ENCODE assay signal across 19 cellular contexts in the genomic region with DNA sequence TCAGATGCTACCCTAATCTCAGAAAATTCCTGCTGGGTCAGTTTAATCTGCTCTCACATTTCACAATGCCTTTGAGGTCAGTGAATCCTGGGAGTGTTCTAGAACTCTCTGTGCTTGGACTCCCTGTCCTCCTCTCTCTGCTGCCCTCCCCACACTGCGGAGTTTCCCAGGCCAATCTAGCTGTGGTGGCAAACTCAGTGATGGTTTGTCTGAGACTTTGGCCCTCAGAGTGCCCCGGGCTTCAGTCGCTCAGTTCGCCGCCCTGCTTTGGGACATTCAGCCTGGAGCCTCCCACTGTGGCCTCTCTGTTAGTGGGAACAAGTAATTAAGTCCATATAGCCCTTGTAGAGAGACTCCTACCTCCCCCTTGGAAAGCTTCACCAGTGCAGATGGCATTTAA. TPM values are rescaled to one million over a fixed set of nuclear protein-coding genes. Genes with fewer than 3 reads are reported as not detected.
DNase-seq lines count a peak whose midpoint lies in the region; ATAC-seq and TF ChIP-seq lines count a peak whose summit lies in the region.
"Had no signal": no experiment of that assay in that cellular context is flagged by ENCODE, and none has a peak within 500 bp of the region (broad histone marks: within the 10 kb centered on the region; RNA-seq: fewer than 3 reads in every experiment).

No MANE protein-coding gene starts in this region.

- H3K4me2 ChIP-seq in BLaER1 = peak overlapping the region; percentile 91

- POLR2A ChIA-PET in RWPE1 (lab: Yijun Ruan, JAX; ENCODE audit: low non-redundant PET) = no interaction called here

- peaks cover 43% of the 10 kb centered on the region for H3K4me1 Mint-ChIP-seq in nephron
- H3K4me1 Mint-ChIP-seq in activated T-helper 17 cell treated with anti-CD3 and anti-CD28 coated beads, Interleukin-2, amount 50 U/mL, for 72 hours = no peaks in the 10 kb centered on the region

- no peak overlapping the region for H3K4me3 Mint-ChIP-seq in nephron
- H3K4me3 Mint-ChIP-seq in activated T-helper 17 cell treated with anti-CD3 and anti-CD28 coated beads, Interleukin-2, amount 50 U/mL, for 72 hours = no peak overlapping the region
- H3K4me3 Mint-ChIP-seq: activated CD8-positive, alpha-beta T cell treated with anti-CD3 and anti-CD28 coated beads, Interleukin-2, amount 10 ng/mL, durations not matched to agents 7 days and 5 days; activated T-helper 1 cell treated with anti-CD3 and anti-CD28 coated beads, Interleukin-12 subunit alpha, Interleukin-12 subunit beta, Interleukin-2, Interleukin-4 antibody, amounts not matched to agents 30 ng/mL and 10 ng/mL and 1 ng/mL, durations not matched to agents 14 hours and 24 hours and 36 hours had no signal

- H3K4me3 ChIP-seq in BLaER1 (peak overlapping the region; percentile 36; the same call in 1 of the 2 replicates), fibroblast of mammary gland (ENCODE audit: control insufficient read depth, low read depth, low read length) (no peak overlapping the region)
- H3K4me3 ChIP-seq: HAP-1, heart left ventricle, prostate gland had no signal

- peak overlapping the region; percentile 68 to 93 (median 76) for H3K27ac Mint-ChIP-seq in nephron
- no peak overlapping the region for H3K27ac Mint-ChIP-seq in activated T-helper 17 cell treated with anti-CD3 and anti-CD28 coated beads, Interleukin-2, amount 50 U/mL, for 72 hours
- H3K27ac Mint-ChIP-seq: activated CD8-positive, alpha-beta T cell treated with anti-CD3 and anti-CD28 coated beads, Interleukin-2, amount 10 ng/mL, durations not matched to agents 7 days and 5 days; activated T-helper 1 cell treated with anti-CD3 and anti-CD28 coated beads, Interleukin-12 subunit alpha, Interleukin-12 subunit beta, Interleukin-2, Interleukin-4 antibody, amounts not matched to agents 30 ng/mL and 10 ng/mL and 1 ng/mL, durations not matched to agents 14 hours and 24 hours and 36 hours had no signal

- TF ChIP-seq CTCF in RWPE1 (conservative IDR thresholded peaks at IDR 0.05; ENCODE audit: low read depth) = no peak
- no peak for TF ChIP-seq CTCF in fibroblast of mammary gland (conservative IDR thresholded peaks at IDR 0.05; ENCODE audit: control insufficient read depth, insufficient read depth, low read depth, low read length)
- no peak for TF ChIP-seq CTCF in nephron (IDR thresholded peaks at IDR 0.05; ENCODE audit: unreplicated experiment in 3 of 3)

- H3K9me3 ChIP-seq in BLaER1 = no peaks in the 10 kb centered on the region
- H3K9me3 ChIP-seq: HAP-1, heart left ventricle, prostate gland had no signal

- no peak for ATAC-seq in activated T-helper 17 cell treated with anti-CD3 and anti-CD28 coated beads, Interleukin-2, amount 50 U/mL, for 72 hours (replicated peaks)
- ATAC-seq: activated CD8-positive, alpha-beta T cell treated with anti-CD3 and anti-CD28 coated beads, Interleukin-2, amount 10 ng/mL, durations not matched to agents 7 days and 5 days had no signal

- H3K36me3 ChIP-seq in BLaER1 = no peaks in the 10 kb centered on the region
- H3K36me3 ChIP-seq: HAP-1, prostate gland had no signal

- H3K4me1 ChIP-seq in BLaER1 = peaks cover 43% of the 10 kb centered on the region
- H3K4me1 ChIP-seq: HAP-1, prostate gland had no signal

- no peak for DNase-seq in RWPE1 (ENCODE audit: low spot score)
- DNase-seq in fibroblast of mammary gland (ENCODE audit: low read depth) = peak; percentile 35
- DNase-seq in KG1 (lab: John Stamatoyannopoulos, UW) = no peak
- DNase-seq in NK-92 (lab: John Stamatoyannopoulos, UW; ENCODE audit: unreplicated experiment) = no peak
- no peak for DNase-seq in T1000 (lab: John Stamatoyannopoulos, UW)
- DNase-seq: activated CD8-positive, alpha-beta T cell treated with anti-CD3 and anti-CD28 coated beads, Interleukin-2, amount 10 ng/mL, durations not matched to agents 7 days and 5 days; amniotic stem cell; heart left ventricle; T-helper 1 cell had no signal

- no peaks in the 10 kb centered on the region for H3K27me3 ChIP-seq in BLaER1

- peak overlapping the region; percentile 67 for H3K27ac ChIP-seq in BLaER1
- peak overlapping the region; percentile 20; the same call in 1 of the 2 replicates for H3K27ac ChIP-seq in RWPE1
- H3K27ac ChIP-seq: heart left ventricle, prostate gland had no signal

- CTCF ChIA-PET in RWPE1 (lab: Yijun Ruan, JAX) = interaction anchor here (1.2 kb wide), 1 partner anchor 332 kb away, joined by 3 read pairs; no protein-coding TSS in a partner anchor

- no peaks in the 10 kb centered on the region for H3K27me3 Mint-ChIP-seq in nephron (ENCODE audit: low read depth)
- peaks cover 12% of the 10 kb centered on the region for H3K27me3 Mint-ChIP-seq in activated T-helper 17 cell treated with anti-CD3 and anti-CD28 coated beads, Interleukin-2, amount 50 U/mL, for 72 hours

- H3K36me3 Mint-ChIP-seq in nephron (ENCODE audit: low read depth) = peaks cover 2% of the 10 kb centered on the region
- H3K36me3 Mint-ChIP-seq in activated T-helper 17 cell treated with anti-CD3 and anti-CD28 coated beads, Interleukin-2, amount 50 U/mL, for 72 hours (ENCODE audit: low read depth) = no peaks in the 10 kb centered on the region

- no peaks in the 10 kb centered on the region; the same call in 1 of the 2 replicates for H4K20me1 ChIP-seq in BLaER1

- H3K9ac ChIP-seq in BLaER1 = peak overlapping the region; percentile 38; the same call in 1 of the 2 replicates

- H3K9me3 Mint-ChIP-seq in nephron = no peaks in the 10 kb centered on the region
- H3K9me3 Mint-ChIP-seq in activated T-helper 17 cell treated with anti-CD3 and anti-CD28 coated beads, Interleukin-2, amount 50 U/mL, for 72 hours = no peaks in the 10 kb centered on the region
- H3K9me3 Mint-ChIP-seq: activated T-helper 1 cell treated with anti-CD3 and anti-CD28 coated beads, Interleukin-12 subunit alpha, Interleukin-12 subunit beta, Interleukin-2, Interleukin-4 antibody, amounts not matched to agents 30 ng/mL and 10 ng/mL and 1 ng/mL, durations not matched to agents 14 hours and 24 hours and 36 hours had no signal

RNA-seq across cellular contexts. Expression of gene C1orf226, which starts 7.1 kb away (rescaled TPM):
- not detected for total RNA-seq in activated T-helper 17 cell treated with anti-CD3 and anti-CD28 coated beads, Interleukin-2, amount 50 U/mL, for 72 hours
- total RNA-seq: activated CD8-positive, alpha-beta T cell treated with anti-CD3 and anti-CD28 coated beads, Interleukin-2, amount 10 ng/mL, durations not matched to agents 7 days and 5 days; activated T-helper 1 cell treated with anti-CD3 and anti-CD28 coated beads, Interleukin-12 subunit alpha, Interleukin-12 subunit beta, Interleukin-2, Interleukin-4 antibody, amounts not matched to agents 30 ng/mL and 10 ng/mL and 1 ng/mL, durations not matched to agents 14 hours and 24 hours and 36 hours had no signal

RNA-seq across cellular contexts. Expression of gene SPATA46, which starts 12.0 kb away (rescaled TPM):
- total RNA-seq in activated T-helper 17 cell treated with anti-CD3 and anti-CD28 coated beads, Interleukin-2, amount 50 U/mL, for 72 hours = not detected
- total RNA-seq: activated CD8-positive, alpha-beta T cell treated with anti-CD3 and anti-CD28 coated beads, Interleukin-2, amount 10 ng/mL, durations not matched to agents 7 days and 5 days; activated T-helper 1 cell treated with anti-CD3 and anti-CD28 coated beads, Interleukin-12 subunit alpha, Interleukin-12 subunit beta, Interleukin-2, Interleukin-4 antibody, amounts not matched to agents 30 ng/mL and 10 ng/mL and 1 ng/mL, durations not matched to agents 14 hours and 24 hours and 36 hours; chondrocyte; epithelial cell of proximal tubule; heart left ventricle; kidney epithelial cell; RPMI7951 had no signal

RNA-seq across cellular contexts. Expression of gene SH2D1B, which starts 23.3 kb away (rescaled TPM):
- total RNA-seq in activated T-helper 17 cell treated with anti-CD3 and anti-CD28 coated beads, Interleukin-2, amount 50 U/mL, for 72 hours = not detected
- total RNA-seq: activated CD8-positive, alpha-beta T cell treated with anti-CD3 and anti-CD28 coated beads, Interleukin-2, amount 10 ng/mL, durations not matched to agents 7 days and 5 days; chondrocyte; kidney epithelial cell; prostate gland had no signal
